In genomic region chr12:113591480-113591971, GRCh38 we compare ENCODE assay signal across 9 cellular contexts.
A peak's percentile ranks its signal among the peaks of the same experiment; 100 is the strongest.
DNase-seq lines count a peak whose midpoint lies in the region; TF ChIP-seq lines count a peak whose summit lies in the region.
"Had no signal": no experiment of that assay in that cellular context is flagged by ENCODE, and none has a peak within 500 bp of the region (broad histone marks: within the 10 kb centered on the region; RNA-seq: fewer than 3 reads in every experiment).

No MANE protein-coding gene starts in this region.

- H3K27ac ChIP-seq in dorsolateral prefrontal cortex (no peak overlapping the region), testis (no peak overlapping the region)

- H3K9me3 Mint-ChIP-seq in activated naive CD4-positive, alpha-beta T cell treated with anti-CD3 and anti-CD28 coated beads, Interleukin-2, amount 50 U/mL, for 24 hours: no peaks in the 10 kb centered on the region

- WGBS in testis, 2 donors: 1% methylated on average over 34 to 46 of the region's 46 CpGs

- no peaks in the 10 kb centered on the region for H3K4me1 Mint-ChIP-seq in activated naive CD4-positive, alpha-beta T cell treated with anti-CD3 and anti-CD28 coated beads, Interleukin-2, amount 50 U/mL, for 24 hours

- H3K27me3 ChIP-seq in dorsolateral prefrontal cortex (peaks cover 0 to 86% (median 47%) of the 10 kb centered on the region in 45 donors), testis (no peaks in the 10 kb centered on the region)

- no peaks in the 10 kb centered on the region for H3K9me3 ChIP-seq in testis

- peaks cover 3% of the 10 kb centered on the region for H3K36me3 Mint-ChIP-seq in activated naive CD4-positive, alpha-beta T cell treated with anti-CD3 and anti-CD28 coated beads, Interleukin-2, amount 50 U/mL, for 24 hours

- no peaks in the 10 kb centered on the region for H3K36me3 ChIP-seq in testis (ENCODE audit: low read depth, missing control alignments)

- TF ChIP-seq CTCF in dorsolateral prefrontal cortex (IDR thresholded peaks at IDR 0.05 in 54 of 56, conservative IDR thresholded peaks at IDR 0.05 in 2 of 56; ENCODE audit: low read depth in 1 of 56, partially characterized antibody in 56 of 56) (no peak), testis (IDR thresholded peaks at IDR 0.05) (no peak)

- peaks cover 45% of the 10 kb centered on the region for H3K27me3 Mint-ChIP-seq in activated naive CD4-positive, alpha-beta T cell treated with anti-CD3 and anti-CD28 coated beads, Interleukin-2, amount 50 U/mL, for 24 hours

- peak overlapping the region in 34 of 59 donors; percentile 6 to 58 (median 38) for H3K4me3 ChIP-seq in dorsolateral prefrontal cortex
- H3K4me3 ChIP-seq in testis: peak overlapping the region; percentile 29 to 36

- intact Hi-C loops in dorsolateral prefrontal cortex (cut with DNase I) (no loop called here), testis (cut with DNase I; ENCODE audit: low total_unique reads) (no loop called here)

- TF ChIP-seq POLR2A in testis (IDR thresholded peaks at IDR 0.05): no peak

- H3K4me1 ChIP-seq in testis: no peaks in the 10 kb centered on the region

- no peak for DNase-seq in activated naive CD4-positive, alpha-beta T cell (lab: John Stamatoyannopoulos, UW)
- DNase-seq in NCI-H2171 treated with DMSO at 0.1 percent for 48 hours (lab: John Stamatoyannopoulos, UW) (peak; percentile 78), dorsolateral prefrontal cortex (no peak), testis (no peak), NCI-H446 (lab: John Stamatoyannopoulos, UW) (no peak), occipital lobe (lab: John Stamatoyannopoulos, UW) (no peak), Ammon's horn (ENCODE audit: low spot score) (no peak)
- DNase-seq: NCI-H2107 had no signal

- peak overlapping the region; percentile 12 for H3K4me3 Mint-ChIP-seq in activated naive CD4-positive, alpha-beta T cell treated with anti-CD3 and anti-CD28 coated beads, Interleukin-2, amount 50 U/mL, for 24 hours

- H3K27ac Mint-ChIP-seq in activated naive CD4-positive, alpha-beta T cell treated with anti-CD3 and anti-CD28 coated beads, Interleukin-2, amount 50 U/mL, for 24 hours: no peak overlapping the region
